16 cellular contexts compared by ENCODE assay signal in the genomic region with DNA sequence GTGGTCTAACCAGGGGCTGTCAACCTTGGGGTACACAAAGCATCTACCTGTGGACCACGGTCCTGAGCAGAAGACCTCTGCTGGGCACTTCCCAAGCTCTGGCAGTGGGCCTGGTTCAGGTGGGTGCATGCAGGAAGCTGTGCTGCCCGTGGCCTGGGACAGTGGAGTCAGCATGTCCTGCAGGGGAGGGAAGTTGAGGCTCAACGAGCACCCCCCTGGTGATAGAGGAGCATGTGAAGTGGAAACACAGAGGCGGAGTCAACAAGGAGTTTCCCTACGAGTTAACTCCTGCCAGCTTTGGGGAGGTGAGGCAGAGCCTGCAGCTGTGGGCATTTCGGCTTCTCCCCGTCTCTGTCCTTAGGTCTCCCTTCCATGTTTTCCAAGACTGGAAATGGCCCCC.
DNase-seq lines count a peak whose midpoint lies in the region; ATAC-seq and TF ChIP-seq lines count a peak whose summit lies in the region.
"Had no signal": no experiment of that assay in that cellular context is flagged by ENCODE, and none has a peak within 500 bp of the region (broad histone marks: within the 10 kb centered on the region; RNA-seq: fewer than 3 reads in every experiment).

No MANE protein-coding gene starts in this region.

- ATAC-seq in naive thymus-derived CD4-positive, alpha-beta T cell, result peak; percentile 16
- ATAC-seq in HG03135 (IDR thresholded peaks at IDR 0.05; ENCODE audit: unreplicated experiment), result no peak
- ATAC-seq: CD8-positive, alpha-beta T cell had no signal

- H3K27ac Mint-ChIP-seq in naive thymus-derived CD4-positive, alpha-beta T cell, result no peak overlapping the region
- H3K27ac Mint-ChIP-seq in endodermal cell, result no peak overlapping the region
- H3K27ac Mint-ChIP-seq: CD4-positive, alpha-beta T cell; CD8-positive, alpha-beta T cell had no signal

- intact Hi-C loops in naive thymus-derived CD4-positive, alpha-beta T cell (cut with micrococcal nuclease), result no loop called here

- no peaks in the 10 kb centered on the region for H3K4me1 ChIP-seq in naive thymus-derived CD4-positive, alpha-beta T cell (ENCODE audit: control insufficient read depth in 2 of 2, insufficient read depth in 2 of 2, low read length in 2 of 2)
- no peaks in the 10 kb centered on the region for H3K4me1 ChIP-seq in endodermal cell (ENCODE audit: control insufficient read depth, insufficient read depth, low read length)
- H3K4me1 ChIP-seq: BE2C, Caco-2 had no signal

- 89 to 93% methylated on average over 3 to 7 of the region's 7 CpGs for WGBS in endodermal cell (ENCODE audit: insufficient coverage in 1 of 2, insufficient read length in 1 of 2), 2 experiments

- no peak overlapping the region for H3K4me3 Mint-ChIP-seq in naive thymus-derived CD4-positive, alpha-beta T cell
- H3K4me3 Mint-ChIP-seq in endodermal cell, result no peak overlapping the region
- H3K4me3 Mint-ChIP-seq: CD4-positive, alpha-beta T cell; CD8-positive, alpha-beta T cell had no signal

- DNase-seq in WERI-Rb-1, result no peak
- DNase-seq in naive thymus-derived CD4-positive, alpha-beta T cell, result no peak
- DNase-seq in endodermal cell, result no peak
- no peak for DNase-seq in activated CD4-positive, alpha-beta T cell treated with anti-CD3 and anti-CD28 coated beads for 1 hour
- DNase-seq: 8988T; ACHN; BE2C; Caco-2; Calu3; CD4-positive, alpha-beta T cell; CD8-positive, alpha-beta T cell; DMS79 treated with DMSO at 0.1 percent for 48 hours; GF-D8 had no signal

- H3K27ac ChIP-seq in WERI-Rb-1, result peak overlapping the region; percentile 78
- H3K27ac ChIP-seq in naive thymus-derived CD4-positive, alpha-beta T cell (ENCODE audit: low read depth, low read length), result no peak overlapping the region
- H3K27ac ChIP-seq in endodermal cell (ENCODE audit: low read depth, low read length), result no peak overlapping the region
- H3K27ac ChIP-seq: BLaER1 treated with 17β-estradiol and CSF1 and Interleukin-3, amounts not matched to agents 10 nM and 100 nM; C4-2B had no signal

- TF ChIP-seq CTCF in WERI-Rb-1 (IDR thresholded peaks at IDR 0.05; ENCODE audit: low read depth, low read length) (no peak), endodermal cell (conservative IDR thresholded peaks at IDR 0.05) (no peak)

- no peak overlapping the region for H3K9ac ChIP-seq in endodermal cell (ENCODE audit: extremely low read depth, low read length, poor library complexity, severe bottlenecking)
- H3K9ac ChIP-seq: BLaER1 treated with 17β-estradiol and CSF1 and Interleukin-3, amounts not matched to agents 10 nM and 100 nM had no signal

- H3K4me3 ChIP-seq in WERI-Rb-1 (ENCODE audit: low read depth, low read length), result no peak overlapping the region
- H3K4me3 ChIP-seq in naive thymus-derived CD4-positive, alpha-beta T cell (ENCODE audit: low read length), result no peak overlapping the region
- no peak overlapping the region for H3K4me3 ChIP-seq in endodermal cell (ENCODE audit: low read length)
- H3K4me3 ChIP-seq: BLaER1 treated with 17β-estradiol and CSF1 and Interleukin-3, amounts not matched to agents 10 nM and 100 nM had no signal

- peaks cover 0 to 6% (median 0%) of the 10 kb centered on the region in 5 donors for H3K27me3 Mint-ChIP-seq in naive thymus-derived CD4-positive, alpha-beta T cell
- H3K27me3 Mint-ChIP-seq in endodermal cell (ENCODE audit: insufficient read depth), result peaks cover 16% of the 10 kb centered on the region
- H3K27me3 Mint-ChIP-seq: CD4-positive, alpha-beta T cell had no signal

- H3K9me3 Mint-ChIP-seq in naive thymus-derived CD4-positive, alpha-beta T cell, result peaks cover 0 to 9% (median 4%) of the 10 kb centered on the region in 11 donors
- no peaks in the 10 kb centered on the region for H3K9me3 Mint-ChIP-seq in endodermal cell

- POLR2A ChIA-PET in naive thymus-derived CD4-positive, alpha-beta T cell (lab: Charles Lee), result no interaction called here

- no peaks in the 10 kb centered on the region for H3K36me3 ChIP-seq in WERI-Rb-1
- H3K36me3 ChIP-seq in naive thymus-derived CD4-positive, alpha-beta T cell (ENCODE audit: control insufficient read depth in 2 of 3, insufficient read depth in 3 of 3, low read length in 3 of 3), result no peaks in the 10 kb centered on the region
- no peaks in the 10 kb centered on the region for H3K36me3 ChIP-seq in endodermal cell (ENCODE audit: control insufficient read depth, insufficient read depth, low read length)
- H3K36me3 ChIP-seq: BE2C; BLaER1 treated with 17β-estradiol and CSF1 and Interleukin-3, amounts not matched to agents 10 nM and 100 nM had no signal

- no peaks in the 10 kb centered on the region for H3K4me1 Mint-ChIP-seq in naive thymus-derived CD4-positive, alpha-beta T cell
- H3K4me1 Mint-ChIP-seq in endodermal cell, result no peaks in the 10 kb centered on the region

- H3K36me3 Mint-ChIP-seq in naive thymus-derived CD4-positive, alpha-beta T cell, result no peaks in the 10 kb centered on the region
- H3K36me3 Mint-ChIP-seq in endodermal cell (ENCODE audit: low read depth), result no peaks in the 10 kb centered on the region
- H3K36me3 Mint-ChIP-seq: CD8-positive, alpha-beta T cell had no signal

- no peaks in the 10 kb centered on the region for H3K9me3 ChIP-seq in WERI-Rb-1 (ENCODE audit: severe bottlenecking)
- no peaks in the 10 kb centered on the region for H3K9me3 ChIP-seq in naive thymus-derived CD4-positive, alpha-beta T cell (ENCODE audit: control insufficient read depth in 2 of 3, low read length in 3 of 3)
- no peaks in the 10 kb centered on the region for H3K9me3 ChIP-seq in endodermal cell (ENCODE audit: control insufficient read depth, low read length)
- H3K9me3 ChIP-seq: Caco-2 had no signal

- CTCF ChIA-PET in naive thymus-derived CD4-positive, alpha-beta T cell (lab: Charles Lee), result no interaction called here

- H3K27me3 ChIP-seq in WERI-Rb-1 (ENCODE audit: insufficient read depth, low read depth, severe bottlenecking) (no peaks in the 10 kb centered on the region), endodermal cell (ENCODE audit: control insufficient read depth, insufficient read depth, low read length, poor library complexity, severe bottlenecking) (no peaks in the 10 kb centered on the region)
- H3K27me3 ChIP-seq in naive thymus-derived CD4-positive, alpha-beta T cell (ENCODE audit: control insufficient read depth in 2 of 2, insufficient read depth in 2 of 2, low read length in 2 of 2), result no peaks in the 10 kb centered on the region
- H3K27me3 ChIP-seq: BE2C; BLaER1 treated with 17β-estradiol and CSF1 and Interleukin-3, amounts not matched to agents 10 nM and 100 nM had no signal
